In the genomic region with DNA sequence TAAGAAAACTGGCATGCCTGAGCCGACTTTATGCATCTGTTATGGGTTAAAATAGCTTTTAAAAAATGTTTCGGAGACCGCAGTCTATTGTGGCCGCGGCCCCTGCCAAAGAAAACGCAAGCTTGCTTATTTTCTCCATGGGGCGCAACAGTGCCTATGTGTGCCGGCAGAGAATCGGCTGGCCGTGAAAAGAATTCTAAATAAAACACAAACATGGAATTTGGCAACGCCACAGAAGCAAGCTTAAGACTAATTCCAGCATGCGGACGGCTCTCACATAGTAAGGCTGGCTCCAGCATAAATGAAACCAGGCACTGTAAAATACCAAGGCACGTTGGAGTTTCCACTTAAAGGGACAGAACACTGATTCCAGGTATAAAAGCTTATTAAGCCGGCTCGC, we compare ENCODE assay signal across 11 cellular contexts. TPM values are rescaled to one million over a fixed set of nuclear protein-coding genes. Genes with fewer than 3 reads are reported as not detected.
DNase-seq lines count a peak whose midpoint lies in the region; ATAC-seq, FAIRE-seq and TF ChIP-seq lines count a peak whose summit lies in the region.
"Had no signal": no experiment of that assay in that cellular context is flagged by ENCODE, and none has a peak within 500 bp of the region (broad histone marks: within the 10 kb centered on the region; RNA-seq: fewer than 3 reads in every experiment).

No MANE protein-coding gene starts in this region.

- no peak overlapping the region for H3K4me3 ChIP-seq in HEK293 (ENCODE audit: low read depth, low read length)
- H3K4me3 ChIP-seq in bronchial epithelial cell (ENCODE audit: low read depth, low read length), result peak overlapping the region; percentile 29

- CTCF ChIA-PET in HEK293 (lab: Yijun Ruan, JAX), result no interaction called here

- no peak for FAIRE-seq in bronchial epithelial cell (lab: Jason Lieb, UNC)

- ATAC-seq in HG03025 (IDR thresholded peaks at IDR 0.05; ENCODE audit: low FRiP score, unreplicated experiment) (no peak), GM21576 (IDR thresholded peaks at IDR 0.05; ENCODE audit: unreplicated experiment) (no peak), GM21717 (IDR thresholded peaks at IDR 0.05; ENCODE audit: unreplicated experiment) (no peak), GM18498 (IDR thresholded peaks at IDR 0.05; ENCODE audit: unreplicated experiment) (no peak)
- ATAC-seq: gastrocnemius medialis, Panc1 had no signal

- no peaks in the 10 kb centered on the region for H3K36me3 ChIP-seq in HEK293 (ENCODE audit: control insufficient read depth in 2 of 2, insufficient read depth in 1 of 2, low read length in 2 of 2)
- H3K36me3 ChIP-seq in bronchial epithelial cell (ENCODE audit: control insufficient read depth, insufficient read depth, low read length), result peaks cover 2% of the 10 kb centered on the region
- H3K36me3 ChIP-seq: gastrocnemius medialis had no signal

- H3K27me3 ChIP-seq in bronchial epithelial cell (ENCODE audit: control insufficient read depth, insufficient read depth, low read length), result no peaks in the 10 kb centered on the region

- TF ChIP-seq CTCF in AG09319 (IDR thresholded peaks at IDR 0.05; ENCODE audit: low read depth, low read length) (no peak), HEK293 (tag by site-specific recombination; IDR thresholded peaks at IDR 0.05) (no peak), bronchial epithelial cell (IDR thresholded peaks at IDR 0.05; ENCODE audit: insufficient read depth, low read length, severe bottlenecking) (no peak)

- POLR2A ChIA-PET in HEK293 (lab: Yijun Ruan, JAX), result no interaction called here

- H3K4me1 ChIP-seq in HEK293 (ENCODE audit: control insufficient read depth, insufficient read depth, low read length), result peaks cover 4% of the 10 kb centered on the region; the same call in 1 of the 2 replicates
- H3K4me1 ChIP-seq: gastrocnemius medialis had no signal

- no peaks in the 10 kb centered on the region for H3K9me3 ChIP-seq in HEK293 (ENCODE audit: control insufficient read depth, insufficient read depth, low read depth, low read length)
- H3K9me3 ChIP-seq: gastrocnemius medialis had no signal

- DNase-seq in AG09319 (ENCODE audit: extremely low read depth, low read depth) (peak; percentile 65), bronchial epithelial cell (ENCODE audit: low read depth) (peak; percentile 6), mucosa of gallbladder (ENCODE audit: low spot score) (peak; percentile 24)
- DNase-seq: activated CD8-positive, alpha-beta memory T cell treated with anti-CD3 and anti-CD28 coated beads, Interleukin-2, amount 50 U/mL, for 48 hours; gastrocnemius medialis had no signal

- peak overlapping the region; percentile 39; the same call in 1 of the 2 replicates for H3K27ac ChIP-seq in HEK293 (ENCODE audit: extremely low read depth, low read depth, low read length)
- H3K27ac ChIP-seq: gastrocnemius medialis had no signal

TF ChIP-seq in HEK293, 187 proteins besides CTCF, POLR2A, EP300 and RAD21 (continues in another document):
- TF ChIP-seq ZNF670 (tag by site-specific recombination; IDR thresholded peaks at IDR 0.05; ENCODE audit: low read depth) (no peak), ZNF571 (tag by site-specific recombination; IDR thresholded peaks at IDR 0.05) (no peak), ZNF37A (tag by site-specific recombination; IDR thresholded peaks at IDR 0.05) (no peak), ZNF629 (tag by site-specific recombination; IDR thresholded peaks at IDR 0.05) (peak; percentile 38; the same call in 1 of the 2 replicates), ZNF747 (tag by site-specific recombination; IDR thresholded peaks at IDR 0.05) (no peak), GLIS1 (tag by site-specific recombination; IDR thresholded peaks at IDR 0.05) (no peak), ZNF391 (tag by site-specific recombination; IDR thresholded peaks at IDR 0.05; ENCODE audit: borderline replicate concordance, low read depth) (no peak), ZNF112 (tag by site-specific recombination; IDR thresholded peaks at IDR 0.05) (no peak), KLF10 (tag by site-specific recombination; IDR thresholded peaks at IDR 0.05) (peak; percentile 72), ZEB2 (tag by site-specific recombination; IDR thresholded peaks at IDR 0.05) (peak; percentile 52; the same call in 1 of the 2 replicates), ZNF596 (tag by site-specific recombination; IDR thresholded peaks at IDR 0.05) (peak; percentile 46; the same call in 1 of the 2 replicates), ZNF624 (tag by site-specific recombination; IDR thresholded peaks at IDR 0.05) (no peak), ZNF10 (tag by site-specific recombination; IDR thresholded peaks at IDR 0.05) (0 out of 2 replicates have a peak, but pooled peaks have one; percentile 38), ZBTB20 (tag by site-specific recombination; IDR thresholded peaks at IDR 0.05) (peak; percentile 47), IKZF3 (tag by site-specific recombination; IDR thresholded peaks at IDR 0.05) (peak; percentile 62), ZIC2 (tag by site-specific recombination; IDR thresholded peaks at IDR 0.05) (peak; percentile 72), ZFP69B (tag by site-specific recombination; IDR thresholded peaks at IDR 0.05) (0 out of 2 replicates have a peak, but pooled peaks have one; percentile 9), ZBTB1 (tag by site-specific recombination; IDR thresholded peaks at IDR 0.05) (no peak)
- TF ChIP-seq, protein P1, sequence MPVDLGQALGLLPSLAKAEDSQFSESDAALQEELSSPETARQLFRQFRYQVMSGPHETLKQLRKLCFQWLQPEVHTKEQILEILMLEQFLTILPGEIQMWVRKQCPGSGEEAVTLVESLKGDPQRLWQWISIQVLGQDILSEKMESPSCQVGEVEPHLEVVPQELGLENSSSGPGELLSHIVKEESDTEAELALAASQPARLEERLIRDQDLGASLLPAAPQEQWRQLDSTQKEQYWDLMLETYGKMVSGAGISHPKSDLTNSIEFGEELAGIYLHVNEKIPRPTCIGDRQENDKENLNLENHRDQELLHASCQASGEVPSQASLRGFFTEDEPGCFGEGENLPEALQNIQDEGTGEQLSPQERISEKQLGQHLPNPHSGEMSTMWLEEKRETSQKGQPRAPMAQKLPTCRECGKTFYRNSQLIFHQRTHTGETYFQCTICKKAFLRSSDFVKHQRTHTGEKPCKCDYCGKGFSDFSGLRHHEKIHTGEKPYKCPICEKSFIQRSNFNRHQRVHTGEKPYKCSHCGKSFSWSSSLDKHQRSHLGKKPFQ (tag by site-specific recombination; IDR thresholded peaks at IDR 0.05), result 0 out of 2 replicates have a peak, but pooled peaks have one; percentile 43
- TF ChIP-seq, protein P2, sequence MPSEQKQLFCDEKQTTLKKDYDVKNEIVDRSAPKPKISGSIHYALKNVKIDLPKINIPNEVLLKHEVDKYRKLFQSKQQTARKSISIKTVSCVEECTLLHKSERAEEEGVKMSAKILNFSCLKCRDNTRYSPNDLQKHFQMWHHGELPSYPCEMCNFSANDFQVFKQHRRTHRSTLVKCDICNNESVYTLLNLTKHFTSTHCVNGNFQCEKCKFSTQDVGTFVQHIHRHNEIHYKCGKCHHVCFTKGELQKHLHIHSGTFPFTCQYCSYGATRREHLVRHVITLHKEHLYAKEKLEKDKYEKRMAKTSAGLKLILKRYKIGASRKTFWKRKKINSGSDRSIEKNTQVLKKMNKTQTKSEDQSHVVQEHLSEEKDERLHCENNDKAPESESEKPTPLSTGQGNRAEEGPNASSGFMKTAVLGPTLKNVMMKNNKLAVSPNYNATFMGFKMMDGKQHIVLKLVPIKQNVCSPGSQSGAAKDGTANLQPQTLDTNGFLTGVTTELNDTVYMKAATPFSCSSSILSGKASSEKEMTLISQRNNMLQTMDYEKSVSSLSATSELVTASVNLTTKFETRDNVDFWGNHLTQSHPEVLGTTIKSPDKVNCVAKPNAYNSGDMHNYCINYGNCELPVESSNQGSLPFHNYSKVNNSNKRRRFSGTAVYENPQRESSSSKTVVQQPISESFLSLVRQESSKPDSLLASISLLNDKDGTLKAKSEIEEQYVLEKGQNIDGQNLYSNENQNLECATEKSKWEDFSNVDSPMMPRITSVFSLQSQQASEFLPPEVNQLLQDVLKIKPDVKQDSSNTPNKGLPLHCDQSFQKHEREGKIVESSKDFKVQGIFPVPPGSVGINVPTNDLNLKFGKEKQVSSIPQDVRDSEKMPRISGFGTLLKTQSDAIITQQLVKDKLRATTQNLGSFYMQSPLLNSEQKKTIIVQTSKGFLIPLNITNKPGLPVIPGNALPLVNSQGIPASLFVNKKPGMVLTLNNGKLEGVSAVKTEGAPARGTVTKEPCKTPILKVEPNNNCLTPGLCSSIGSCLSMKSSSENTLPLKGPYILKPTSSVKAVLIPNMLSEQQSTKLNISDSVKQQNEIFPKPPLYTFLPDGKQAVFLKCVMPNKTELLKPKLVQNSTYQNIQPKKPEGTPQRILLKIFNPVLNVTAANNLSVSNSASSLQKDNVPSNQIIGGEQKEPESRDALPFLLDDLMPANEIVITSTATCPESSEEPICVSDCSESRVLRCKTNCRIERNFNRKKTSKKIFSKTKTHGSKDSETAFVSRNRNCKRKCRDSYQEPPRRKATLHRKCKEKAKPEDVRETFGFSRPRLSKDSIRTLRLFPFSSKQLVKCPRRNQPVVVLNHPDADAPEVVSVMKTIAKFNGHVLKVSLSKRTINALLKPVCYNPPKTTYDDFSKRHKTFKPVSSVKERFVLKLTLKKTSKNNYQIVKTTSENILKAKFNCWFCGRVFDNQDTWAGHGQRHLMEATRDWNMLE (tag by site-specific recombination; conservative IDR thresholded peaks at IDR 0.05; ENCODE audit: low read depth), result no peak
- TF ChIP-seq, protein P3, sequence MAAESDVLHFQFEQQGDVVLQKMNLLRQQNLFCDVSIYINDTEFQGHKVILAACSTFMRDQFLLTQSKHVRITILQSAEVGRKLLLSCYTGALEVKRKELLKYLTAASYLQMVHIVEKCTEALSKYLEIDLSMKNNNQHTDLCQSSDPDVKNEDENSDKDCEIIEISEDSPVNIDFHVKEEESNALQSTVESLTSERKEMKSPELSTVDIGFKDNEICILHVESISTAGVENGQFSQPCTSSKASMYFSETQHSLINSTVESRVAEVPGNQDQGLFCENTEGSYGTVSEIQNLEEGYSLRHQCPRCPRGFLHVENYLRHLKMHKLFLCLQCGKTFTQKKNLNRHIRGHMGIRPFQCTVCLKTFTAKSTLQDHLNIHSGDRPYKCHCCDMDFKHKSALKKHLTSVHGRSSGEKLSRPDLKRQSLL (tag by site-specific recombination; IDR thresholded peaks at IDR 0.05), result peak; percentile 95

RNA-seq across cellular contexts. Expression of a gene that starts 56.7 kb away (rescaled TPM):
- 2.9 and 5.3 TPM in 2 replicates for total RNA-seq in bronchial epithelial cell
- total RNA-seq in mucosa of gallbladder, result 7.9 TPM

Comparison
In these comparisons a context has a peak if more than half of its experiments do, and no peak if none do; other contexts are left out.
1. DNase-seq: peak in every context shown above with its lines; median percentile 65 in AG09319; 24 in mucosa of gallbladder; 6 in bronchial epithelial cell.